Comparison of ENCODE assay signal across 15 cellular contexts in genomic region chr12:132461526-132461925, GRCh38. TPM values are rescaled to one million over a fixed set of nuclear protein-coding genes. Genes with fewer than 3 reads are reported as not detected.
DNase-seq lines count a peak whose midpoint lies in the region; ATAC-seq and TF ChIP-seq lines count a peak whose summit lies in the region.
"Had no signal": no experiment of that assay in that cellular context is flagged by ENCODE, and none has a peak within 500 bp of the region (broad histone marks: within the 10 kb centered on the region; RNA-seq: fewer than 3 reads in every experiment).

No MANE protein-coding gene starts in this region.

- H3K9me3 ChIP-seq in right cardiac atrium (ENCODE audit: control insufficient read depth, low read length) (no peaks in the 10 kb centered on the region), parathyroid adenoma (ENCODE audit: control insufficient read depth, low read length) (no peaks in the 10 kb centered on the region)

- no peaks in the 10 kb centered on the region for H3K36me3 ChIP-seq in parathyroid adenoma (ENCODE audit: control insufficient read depth, insufficient read depth, low read length)

- H3K27ac ChIP-seq in right cardiac atrium (ENCODE audit: low read length): no peak overlapping the region
- no peak overlapping the region for H3K27ac ChIP-seq in parathyroid adenoma
- H3K27ac ChIP-seq: HL-60 had no signal

- H3K4me2 ChIP-seq in parathyroid adenoma (ENCODE audit: low read length): peak overlapping the region; percentile 24

- H2AFZ ChIP-seq in parathyroid adenoma: no peak overlapping the region

- no peak for TF ChIP-seq CTCF in parathyroid adenoma (IDR thresholded peaks at IDR 0.05)

- H3K4me3 ChIP-seq in right cardiac atrium (ENCODE audit: low read length) (no peak overlapping the region), parathyroid adenoma (ENCODE audit: low read depth, low read length) (no peak overlapping the region)

- H3K79me2 ChIP-seq in parathyroid adenoma: no peaks in the 10 kb centered on the region

- DNase-seq in right cardiac atrium: peak in 2 of 3 donors; percentile 4 to 13
- DNase-seq in left ventricle myocardium superior: no peak
- DNase-seq in glomerular visceral epithelial cell (ENCODE audit: extremely low spot score): peak; percentile 5
- no peak for DNase-seq in NCI-H748 (lab: John Stamatoyannopoulos, UW; ENCODE audit: unreplicated experiment)
- no peak for DNase-seq in NCI-H187 treated with DMSO at 0.1 percent for 48 hours (lab: John Stamatoyannopoulos, UW)
- DNase-seq: ACHN; C1 segment of cervical spinal cord; Calu3; CD4-positive, alpha-beta T cell; DMS 273 treated with DMSO at 0.1 percent for 48 hours; HCEC 1CT; HFFc6 had no signal

- WGBS in right cardiac atrium: 78% methylated on average over 10 of the region's 10 CpGs

- no peak overlapping the region for H3K9ac ChIP-seq in parathyroid adenoma

- H3K27me3 ChIP-seq in right cardiac atrium (ENCODE audit: control insufficient read depth, insufficient read depth) (no peaks in the 10 kb centered on the region), parathyroid adenoma (ENCODE audit: control insufficient read depth, insufficient read depth, low read length) (no peaks in the 10 kb centered on the region)

- no peak for ATAC-seq in right cardiac atrium
- ATAC-seq in left ventricle myocardium superior: no peak
- no peak for ATAC-seq in HG02623 (IDR thresholded peaks at IDR 0.05; ENCODE audit: unreplicated experiment)

- no peaks in the 10 kb centered on the region for H3K4me1 ChIP-seq in right cardiac atrium (ENCODE audit: control insufficient read depth, insufficient read depth, low read length)
- H3K4me1 ChIP-seq in parathyroid adenoma: peaks cover 6% of the 10 kb centered on the region

- intact Hi-C loops in right cardiac atrium (cut with DNase I): no loop called here
- intact Hi-C loops in left ventricle myocardium superior (cut with micrococcal nuclease): no loop called here

RNA-seq across cellular contexts. Expression of gene FBRSL1, which starts 28.4 kb away (rescaled TPM):
- total RNA-seq in right cardiac atrium (10 to 100 TPM; 50.4 to 65.0 (median 54.7) TPM), left ventricle myocardium superior (68.0 TPM)
- polyA plus RNA-seq in right cardiac atrium: 36.4 TPM

Comparison
In these comparisons a context has a peak if more than half of its experiments do, and no peak if none do; other contexts are left out.
1. DNase-seq: peak in right cardiac atrium (2 of 3) and glomerular visceral epithelial cell (single experiment); none in left ventricle myocardium superior (single experiment), NCI-H748 (single experiment) and NCI-H187 treated with DMSO at 0.1 percent for 48 hours (single experiment).